In the genomic region with DNA sequence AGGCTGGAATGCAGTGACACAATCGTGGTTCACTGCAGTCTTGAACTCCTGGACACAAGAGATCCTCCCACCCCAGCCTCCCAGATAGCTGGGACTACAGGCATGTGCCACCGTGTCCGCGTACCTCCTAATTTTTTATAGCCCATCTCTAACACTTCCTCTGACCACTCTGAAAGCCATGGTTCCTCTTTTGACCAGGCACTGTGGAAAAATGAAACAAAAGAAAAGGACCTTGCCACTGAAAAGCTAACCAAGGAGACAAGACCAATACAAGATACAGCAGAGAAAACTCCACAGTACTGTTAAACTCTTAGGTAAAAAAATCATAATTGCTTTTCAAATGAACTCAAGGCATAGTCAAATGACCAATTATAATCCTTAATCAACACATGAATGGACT, we compare ENCODE assay signal across 1 cellular context.
TF ChIP-seq lines count a peak whose summit lies in the region.

No MANE protein-coding gene starts in this region.

TF ChIP-seq in GM12878, 131 proteins besides CTCF, POLR2A, EP300 and RAD21 (continued from another document):
- TF ChIP-seq, protein P1, sequence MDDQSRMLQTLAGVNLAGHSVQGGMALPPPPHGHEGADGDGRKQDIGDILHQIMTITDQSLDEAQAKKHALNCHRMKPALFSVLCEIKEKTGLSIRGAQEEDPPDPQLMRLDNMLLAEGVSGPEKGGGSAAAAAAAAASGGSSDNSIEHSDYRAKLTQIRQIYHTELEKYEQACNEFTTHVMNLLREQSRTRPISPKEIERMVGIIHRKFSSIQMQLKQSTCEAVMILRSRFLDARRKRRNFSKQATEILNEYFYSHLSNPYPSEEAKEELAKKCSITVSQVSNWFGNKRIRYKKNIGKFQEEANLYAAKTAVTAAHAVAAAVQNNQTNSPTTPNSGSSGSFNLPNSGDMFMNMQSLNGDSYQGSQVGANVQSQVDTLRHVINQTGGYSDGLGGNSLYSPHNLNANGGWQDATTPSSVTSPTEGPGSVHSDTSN (IDR thresholded peaks at IDR 0.05; ENCODE audit: insufficient replicate concordance, low read depth, low read length): no peak
- TF ChIP-seq BHLHE40 (IDR thresholded peaks at IDR 0.05; ENCODE audit: borderline replicate concordance in 1 of 2, low read depth in 2 of 2, low read length in 1 of 2): no peak
- peak; percentile 34; the same call in 1 of the 2 replicates for TF ChIP-seq SPI1 (IDR thresholded peaks at IDR 0.05; ENCODE audit: borderline replicate concordance, insufficient read depth, low read depth, low read length)
- TF ChIP-seq, protein P2, sequence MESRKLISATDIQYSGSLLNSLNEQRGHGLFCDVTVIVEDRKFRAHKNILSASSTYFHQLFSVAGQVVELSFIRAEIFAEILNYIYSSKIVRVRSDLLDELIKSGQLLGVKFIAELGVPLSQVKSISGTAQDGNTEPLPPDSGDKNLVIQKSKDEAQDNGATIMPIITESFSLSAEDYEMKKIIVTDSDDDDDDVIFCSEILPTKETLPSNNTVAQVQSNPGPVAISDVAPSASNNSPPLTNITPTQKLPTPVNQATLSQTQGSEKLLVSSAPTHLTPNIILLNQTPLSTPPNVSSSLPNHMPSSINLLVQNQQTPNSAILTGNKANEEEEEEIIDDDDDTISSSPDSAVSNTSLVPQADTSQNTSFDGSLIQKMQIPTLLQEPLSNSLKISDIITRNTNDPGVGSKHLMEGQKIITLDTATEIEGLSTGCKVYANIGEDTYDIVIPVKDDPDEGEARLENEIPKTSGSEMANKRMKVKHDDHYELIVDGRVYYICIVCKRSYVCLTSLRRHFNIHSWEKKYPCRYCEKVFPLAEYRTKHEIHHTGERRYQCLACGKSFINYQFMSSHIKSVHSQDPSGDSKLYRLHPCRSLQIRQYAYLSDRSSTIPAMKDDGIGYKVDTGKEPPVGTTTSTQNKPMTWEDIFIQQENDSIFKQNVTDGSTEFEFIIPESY (IDR thresholded peaks at IDR 0.05): no peak
